Comparison of ENCODE assay signal across 18 cellular contexts in genomic region chr9:68847765-68848164, GRCh38.
A peak's percentile ranks its signal among the peaks of the same experiment; 100 is the strongest.
DNase-seq lines count a peak whose midpoint lies in the region; ATAC-seq, FAIRE-seq and TF ChIP-seq lines count a peak whose summit lies in the region.
"Had no signal": no experiment of that assay in that cellular context is flagged by ENCODE, and none has a peak within 500 bp of the region (broad histone marks: within the 10 kb centered on the region; RNA-seq: fewer than 3 reads in every experiment).

No MANE protein-coding gene starts in this region.

- H3K36me3 ChIP-seq in GM12878 (ENCODE audit: control insufficient read depth in 2 of 2, insufficient read depth in 2 of 2, low read length in 1 of 2), result no peaks in the 10 kb centered on the region; a peak in 2 of 4 replicates
- H3K36me3 ChIP-seq in uterus, result no peaks in the 10 kb centered on the region
- H3K36me3 ChIP-seq: upper lobe of left lung had no signal

- H3K4me2 ChIP-seq in GM12878 (ENCODE audit: control insufficient read depth, insufficient read depth), result no peak overlapping the region; the same call in 1 of the 2 replicates

- H3K9ac ChIP-seq in GM12878 (ENCODE audit: control insufficient read depth, insufficient read depth, low read length), result no peak overlapping the region

- RAD21 ChIA-PET in GM12878 (lab: Charles Lee; ENCODE audit: unreplicated experiment), result interaction anchor here (1.0 kb wide), 1 partner anchor 71 kb away, joined by 3 read pairs; no protein-coding TSS in a partner anchor

- no peak for TF ChIP-seq EP300 in GM12878 (IDR thresholded peaks at IDR 0.05; ENCODE audit: borderline replicate concordance in 1 of 2, control insufficient read depth in 1 of 2, low read depth in 2 of 2, low read length in 2 of 2)

- DNase-seq in GM12878 (ENCODE audit: low read depth, low spot score) (no peak), uterus (no peak), D341Med (ENCODE audit: low spot score) (no peak), mesenteric fat pad (ENCODE audit: low spot score) (no peak)
- DNase-seq: CD8-positive, alpha-beta T cell; DMS79; dorsolateral prefrontal cortex; foreskin melanocyte; NCI-H2081 treated with DMSO at 0.1 percent for 48 hours; NCI-H510A; retina; upper lobe of left lung had no signal

- no peak overlapping the region for H3K27ac ChIP-seq in GM12878 (ENCODE audit: control insufficient read depth, insufficient read depth)
- H3K27ac ChIP-seq in uterus, result no peak overlapping the region
- H3K27ac ChIP-seq: dorsolateral prefrontal cortex, epithelial cell of prostate, upper lobe of left lung had no signal

- H3K79me2 ChIP-seq in GM12878 (ENCODE audit: control insufficient read depth, insufficient read depth, low read length), result no peaks in the 10 kb centered on the region

- no peak for FAIRE-seq in GM12878 (lab: Jason Lieb, UNC)

- intact Hi-C loops in GM12878 (cut with micrococcal nuclease; ENCODE audit: unreplicated experiment), result loop anchor here (5.0 kb wide), 3 partner anchors 140 to 265 kb away; partner anchors contain the start of gene PIP5K1B
- intact Hi-C loops in uterus (cut with DNase I; ENCODE audit: low total_unique reads), result no loop called here

- no peaks in the 10 kb centered on the region for H3K9me3 ChIP-seq in GM12878 (replicated peaks; ENCODE audit: control insufficient read depth, insufficient read depth, low read length)
- H3K9me3 ChIP-seq in uterus, result no peaks in the 10 kb centered on the region
- H3K9me3 ChIP-seq: upper lobe of left lung had no signal

- ATAC-seq in GM18520 (IDR thresholded peaks at IDR 0.05; ENCODE audit: unreplicated experiment), result peak; percentile 66
- ATAC-seq in GM21528 (IDR thresholded peaks at IDR 0.05; ENCODE audit: low FRiP score, unreplicated experiment), result peak; percentile 49
- peak; percentile 57 for ATAC-seq in HG03045 (IDR thresholded peaks at IDR 0.05; ENCODE audit: unreplicated experiment)
- ATAC-seq in GM12878, result peak; percentile 83
- ATAC-seq: CD8-positive, alpha-beta T cell; HCT116; left lobe of liver had no signal

- no peak overlapping the region for H2AFZ ChIP-seq in GM12878 (ENCODE audit: control insufficient read depth, low read depth, low read length)

- no peak for TF ChIP-seq RAD21 in GM12878 (IDR thresholded peaks at IDR 0.05; ENCODE audit: insufficient read depth, low read depth, low read length)

- TF ChIP-seq CTCF in GM12878 (IDR thresholded peaks at IDR 0.05 in 2 of 3, conservative IDR thresholded peaks at IDR 0.05 in 1 of 3; ENCODE audit: control insufficient read depth in 2 of 3, extremely low read depth in 1 of 3, insufficient read depth in 1 of 3, low read depth in 3 of 3, low read length in 3 of 3), result no peak
- TF ChIP-seq CTCF in uterus (IDR thresholded peaks at IDR 0.05), result no peak

- H3K4me1 ChIP-seq in GM12878 (ENCODE audit: control insufficient read depth, insufficient read depth, low read length) (peaks cover 10% of the 10 kb centered on the region), uterus (no peaks in the 10 kb centered on the region)

- no peak overlapping the region for H3K4me3 ChIP-seq in GM12878
- H3K4me3 ChIP-seq in uterus, result no peak overlapping the region
- H3K4me3 ChIP-seq: dorsolateral prefrontal cortex, upper lobe of left lung had no signal

- BruUV-seq in GM12878 (replicated peaks; lab: Mats Ljungman, UMichigan), result no TSS peak

- H4K20me1 ChIP-seq in GM12878 (ENCODE audit: control insufficient read depth, insufficient read depth), result no peaks in the 10 kb centered on the region

- SMC1A ChIA-PET in GM12878 (lab: Charles Lee; ENCODE audit: uncharacterized antibody, unreplicated experiment), result interaction anchor here (0.9 to 1.8 kb wide), 4 partner anchors 36 to 177 kb away, joined by 3 to 8 read pairs (median 3); no protein-coding TSS in a partner anchor

- CTCF ChIA-PET in GM12878 (lab: Yijun Ruan, JAX), result interaction anchor here (0.7 to 2.0 kb wide), 3 partner anchors 152 to 264 kb away, joined by 3 to 10 read pairs (median 3); no protein-coding TSS in a partner anchor

- TF ChIP-seq POLR2A in GM12878 (IDR thresholded peaks at IDR 0.05; ENCODE audit: low read depth, low read length), result no peak
- TF ChIP-seq POLR2A in uterus (IDR thresholded peaks at IDR 0.05), result no peak

- POLR2A ChIA-PET in GM12878 (lab: Charles Lee), result no interaction called here

- H3K27me3 ChIP-seq in GM12878 (replicated peaks in 1 of 2; ENCODE audit: control insufficient read depth in 2 of 2, insufficient read depth in 2 of 2, low read length in 1 of 2), result no peaks in the 10 kb centered on the region
- no peaks in the 10 kb centered on the region for H3K27me3 ChIP-seq in uterus
- H3K27me3 ChIP-seq: dorsolateral prefrontal cortex, upper lobe of left lung had no signal

- in situ Hi-C loops in GM12878 (cut with MboI), result loop anchor here (5.0 kb wide), 2 partner anchors 50 to 155 kb away; no protein-coding TSS in a partner anchor

TF ChIP-seq in GM12878, 131 proteins besides CTCF, POLR2A, EP300 and RAD21:
- peak; percentile 51; the same call in 1 of the 2 replicates for TF ChIP-seq CREM (IDR thresholded peaks at IDR 0.05; ENCODE audit: low read depth)
- no peak for TF ChIP-seq IRF4 (IDR thresholded peaks at IDR 0.05; ENCODE audit: low read depth, low read length)
- TF ChIP-seq CREB1 (IDR thresholded peaks at IDR 0.05; ENCODE audit: low read depth), result peak; percentile 78
- TF ChIP-seq ASH2L (IDR thresholded peaks at IDR 0.05; ENCODE audit: borderline replicate concordance, low read depth), result no peak
